ENCODE assay signal across 23 cellular contexts in genomic region chr14:69332782-69333395, GRCh38.
A peak's percentile ranks its signal among the peaks of the same experiment; 100 is the strongest.
DNase-seq lines count a peak whose midpoint lies in the region; ATAC-seq, FAIRE-seq and TF ChIP-seq lines count a peak whose summit lies in the region.
"Had no signal": no experiment of that assay in that cellular context is flagged by ENCODE, and none has a peak within 500 bp of the region (broad histone marks: within the 10 kb centered on the region; RNA-seq: fewer than 3 reads in every experiment).

No MANE protein-coding gene starts in this region.

- no peak overlapping the region for H2BK120ac ChIP-seq in mesenchymal stem cell (ENCODE audit: low read depth, low read length)

- no peak for FAIRE-seq in H54 (lab: Jason Lieb, UNC)
- FAIRE-seq in GM12891 (lab: Jason Lieb, UNC), result no peak
- FAIRE-seq: A204.1, G401.6, GM19239 had no signal

- H3K9me3 ChIP-seq in mesenchymal stem cell (ENCODE audit: control insufficient read depth, low read length), result no peaks in the 10 kb centered on the region
- H3K9me3 ChIP-seq: BLaER1, Caco-2 had no signal

- no peaks in the 10 kb centered on the region for H3K79me1 ChIP-seq in mesenchymal stem cell (replicated peaks; ENCODE audit: low read length, poor library complexity, severe bottlenecking)

- no peak overlapping the region for H4K91ac ChIP-seq in mesenchymal stem cell (ENCODE audit: low read length)

- H3K9ac ChIP-seq in mesenchymal stem cell (ENCODE audit: low read length), result no peak overlapping the region
- H3K9ac ChIP-seq: BLaER1 had no signal

- no peak overlapping the region for H3K27ac ChIP-seq in GM23338 (ENCODE audit: low read depth)
- H3K27ac ChIP-seq in mesenchymal stem cell (ENCODE audit: low read length, poor library complexity, severe bottlenecking), result no peak overlapping the region
- H3K27ac ChIP-seq: 22Rv1, BLaER1, C4-2B had no signal

- no peak overlapping the region for H3K4me3 ChIP-seq in GM23338
- no peak overlapping the region for H3K4me3 ChIP-seq in mesenchymal stem cell (ENCODE audit: insufficient read depth in 1 of 2, low read depth in 1 of 2, low read length in 2 of 2)
- H3K4me3 ChIP-seq: BLaER1 had no signal

- H3K4me3 Mint-ChIP-seq in GM23338, result no peak overlapping the region
- H3K4me3 Mint-ChIP-seq: B cell; CD4-positive, CD25-positive, alpha-beta regulatory T cell; CD8-positive, alpha-beta T cell had no signal

- no peak overlapping the region for H2BK12ac ChIP-seq in mesenchymal stem cell (ENCODE audit: low read length in 2 of 2)

- H3K14ac ChIP-seq in mesenchymal stem cell (ENCODE audit: low read length in 2 of 2), result no peak overlapping the region

- no peak overlapping the region for H3K18ac ChIP-seq in mesenchymal stem cell (ENCODE audit: low read depth in 1 of 2, low read length in 2 of 2)

- H3K4me1 ChIP-seq in GM23338 (ENCODE audit: insufficient read depth) (no peaks in the 10 kb centered on the region), mesenchymal stem cell (ENCODE audit: control insufficient read depth, insufficient read depth, low read depth, low read length) (no peaks in the 10 kb centered on the region)
- H3K4me1 ChIP-seq: Caco-2 had no signal

- no peak for DNase-seq in GM23338 (ENCODE audit: low spot score)
- peak; percentile 43 for DNase-seq in islet precursor cell
- DNase-seq in mesenchymal stem cell, result no peak
- peak; percentile 46 for DNase-seq in posterior vena cava (ENCODE audit: low spot score)
- no peak for DNase-seq in H54 (ENCODE audit: insufficient read length, low spot score)
- no peak for DNase-seq in GM12891 (ENCODE audit: insufficient read length, low spot score)
- DNase-seq: Caco-2; CD4-positive, CD25-positive, alpha-beta regulatory T cell; CD8-positive, alpha-beta T cell; DMS153; DND-41; GOT3; H7; HCEC 1CT had no signal

- no peaks in the 10 kb centered on the region for H3K9me3 Mint-ChIP-seq in GM23338
- H3K9me3 Mint-ChIP-seq: CD4-positive, CD25-positive, alpha-beta regulatory T cell; CD8-positive, alpha-beta T cell had no signal

- 88% methylated on average over 13 of the region's 13 CpGs for WGBS in mesenchymal stem cell

- H3K79me2 ChIP-seq in GM23338 (replicated peaks; ENCODE audit: insufficient read depth), result no peaks in the 10 kb centered on the region

- no peaks in the 10 kb centered on the region for H3F3A ChIP-seq in GM23338 (replicated peaks; ENCODE audit: low read depth)

- no peak overlapping the region for H2BK5ac ChIP-seq in mesenchymal stem cell (ENCODE audit: low read depth, low read length, poor library complexity, severe bottlenecking)

- no peak overlapping the region for H3K4ac ChIP-seq in mesenchymal stem cell (ENCODE audit: low read depth in 1 of 2, low read length in 2 of 2)

- H2BK15ac ChIP-seq in mesenchymal stem cell (ENCODE audit: low read depth, poor library complexity, severe bottlenecking), result no peak overlapping the region

- no peak overlapping the region for H3K4me2 ChIP-seq in GM23338
- H3K4me2 ChIP-seq in mesenchymal stem cell (ENCODE audit: low read length, poor library complexity, severe bottlenecking), result no peak overlapping the region
- H3K4me2 ChIP-seq: BLaER1 had no signal

- peak overlapping the region; percentile 48 for H4K8ac ChIP-seq in mesenchymal stem cell (ENCODE audit: low read length)

- H2AFZ ChIP-seq in GM23338, result no peak overlapping the region
- no peak overlapping the region for H2AFZ ChIP-seq in mesenchymal stem cell (ENCODE audit: low read depth, low read length)

- no peak for TF ChIP-seq CTCF in GM23338 (conservative IDR thresholded peaks at IDR 0.05; ENCODE audit: low read depth in 2 of 2)

- H3K36me3 ChIP-seq in GM23338 (ENCODE audit: insufficient read depth) (no peaks in the 10 kb centered on the region), mesenchymal stem cell (ENCODE audit: control insufficient read depth in 1 of 2, insufficient read depth in 2 of 2, low read depth in 1 of 2, low read length in 2 of 2) (peaks cover 0 to 21% of the 10 kb centered on the region in 2 experiments)
- H3K36me3 ChIP-seq: BLaER1 had no signal

- no peak overlapping the region for H3K23ac ChIP-seq in mesenchymal stem cell (ENCODE audit: low read length in 2 of 2)

- ATAC-seq in GM23338 (peak; percentile 51), HG03175 (IDR thresholded peaks at IDR 0.05; ENCODE audit: unreplicated experiment) (no peak), HG03565 (IDR thresholded peaks at IDR 0.05; ENCODE audit: unreplicated experiment) (no peak)
- ATAC-seq: CD8-positive, alpha-beta T cell had no signal

- H3K27me3 ChIP-seq in GM23338 (ENCODE audit: insufficient read depth), result no peaks in the 10 kb centered on the region
- peaks cover 5 to 54% of the 10 kb centered on the region in 2 experiments for H3K27me3 ChIP-seq in mesenchymal stem cell (ENCODE audit: control insufficient read depth in 1 of 2, insufficient read depth in 1 of 2, low read length in 2 of 2)
- H3K27me3 ChIP-seq: BLaER1 had no signal

- H4K20me1 ChIP-seq in GM23338 (replicated peaks; ENCODE audit: insufficient read depth), result no peaks in the 10 kb centered on the region
- H4K20me1 ChIP-seq: BLaER1 had no signal

- no peaks in the 10 kb centered on the region for H3K9me2 ChIP-seq in GM23338 (ENCODE audit: insufficient read depth)

- TF ChIP-seq POLR2A in H54 (IDR thresholded peaks at IDR 0.05; ENCODE audit: low read depth, low read length) (no peak), GM12891 (IDR thresholded peaks at IDR 0.05; ENCODE audit: low read depth, low read length) (no peak)

- H3K4me1 Mint-ChIP-seq in GM23338, result no peaks in the 10 kb centered on the region; the same call in 2 of the 3 replicates

- no peaks in the 10 kb centered on the region for H3K27me3 Mint-ChIP-seq in GM23338 (ENCODE audit: insufficient read depth, low read depth, poor library complexity)

- no peak overlapping the region for H3K27ac Mint-ChIP-seq in GM23338
- H3K27ac Mint-ChIP-seq: B cell; CD4-positive, CD25-positive, alpha-beta regulatory T cell; CD8-positive, alpha-beta T cell had no signal

- H2AK5ac ChIP-seq in mesenchymal stem cell (ENCODE audit: low read length, severe bottlenecking), result no peak overlapping the region

- no peaks in the 10 kb centered on the region for H3K36me3 Mint-ChIP-seq in GM23338 (ENCODE audit: low read depth)
- H3K36me3 Mint-ChIP-seq: CD4-positive, CD25-positive, alpha-beta regulatory T cell; CD8-positive, alpha-beta T cell had no signal

- intact Hi-C loops in posterior vena cava (cut with DNase I), result no loop called here

TF ChIP-seq in GM12891, 5 proteins besides CTCF, POLR2A, EP300 and RAD21:
- TF ChIP-seq SPI1 (IDR thresholded peaks at IDR 0.05; ENCODE audit: low read depth, low read length) (no peak), TAF1 (IDR thresholded peaks at IDR 0.05; ENCODE audit: low read depth, low read length) (no peak), PAX5 (IDR thresholded peaks at IDR 0.05; ENCODE audit: insufficient read depth, low read length, severe bottlenecking) (no peak), POLR2AphosphoS5 (IDR thresholded peaks at IDR 0.05; ENCODE audit: low read depth, low read length) (no peak), POU2F2 (IDR thresholded peaks at IDR 0.05; ENCODE audit: low read depth, low read length) (no peak)

Comparison
In these comparisons a context has a peak if more than half of its experiments do, and no peak if none do; other contexts are left out.
1. DNase-seq: peak in islet precursor cell (single experiment) and posterior vena cava (single experiment); none in GM23338 (single experiment), mesenchymal stem cell (single experiment), H54 (single experiment) and GM12891 (single experiment).